8 cellular contexts compared by ENCODE assay signal in the genomic region with DNA sequence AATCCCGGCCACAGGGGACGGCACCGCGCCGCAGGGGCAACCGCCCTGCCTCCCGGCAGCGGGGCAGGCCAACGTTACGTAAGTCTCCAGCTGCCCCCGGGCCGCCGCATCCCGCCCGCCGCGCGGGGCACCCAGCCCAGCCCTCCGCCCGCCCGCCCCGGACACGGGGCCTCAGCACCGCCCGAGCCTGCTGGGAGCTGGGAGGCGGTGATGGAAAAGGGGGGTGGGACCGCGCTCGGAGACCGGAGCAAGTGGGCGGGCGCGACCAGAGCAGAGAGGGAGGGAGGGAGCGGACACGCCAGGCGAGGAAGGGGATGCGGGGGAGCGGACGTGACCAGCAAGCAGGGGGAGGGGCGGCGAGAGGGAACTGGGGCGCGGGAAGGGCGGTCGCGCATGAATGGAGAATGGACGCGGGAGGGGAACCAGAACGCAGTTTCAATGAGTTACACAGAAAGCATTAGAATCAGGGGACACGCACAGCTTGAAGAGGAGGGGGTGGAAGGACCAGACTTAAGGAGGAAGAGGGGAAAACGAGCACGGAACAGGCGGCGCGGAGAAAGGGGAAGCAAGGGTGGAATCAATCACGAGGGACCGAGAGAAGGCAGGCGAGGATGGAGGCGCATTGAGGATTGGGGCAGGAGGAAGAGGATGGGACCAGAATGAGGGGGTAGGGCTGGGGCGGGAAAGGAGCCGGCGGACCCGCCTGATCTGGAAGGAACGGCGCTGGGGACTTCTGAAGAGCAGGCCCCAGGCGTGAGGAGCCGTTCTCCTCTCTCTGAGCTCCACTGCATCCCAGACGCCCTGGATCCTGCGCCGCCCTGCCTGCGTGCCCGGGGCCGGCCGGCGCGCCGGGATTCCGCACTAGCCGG. TPM values are rescaled to one million over a fixed set of nuclear protein-coding genes. Genes with fewer than 3 reads are reported as not detected.
DNase-seq lines count a peak whose midpoint lies in the region; ATAC-seq, FAIRE-seq and TF ChIP-seq lines count a peak whose summit lies in the region.

No MANE protein-coding gene starts in this region.

- H3K27me3 ChIP-seq in endothelial cell of umbilical vein (ENCODE audit: control insufficient read depth in 2 of 2, insufficient read depth in 2 of 2, low read length in 2 of 2), result no peaks in the 10 kb centered on the region

- peak overlapping the region; percentile 93 for H3K4me2 ChIP-seq in endothelial cell of umbilical vein (ENCODE audit: insufficient read depth, low read length)

- ATAC-seq in HG02798 (IDR thresholded peaks at IDR 0.05; ENCODE audit: poor library complexity, unreplicated experiment), result peak; percentile 9
- ATAC-seq in HG02884 (IDR thresholded peaks at IDR 0.05; ENCODE audit: unreplicated experiment), result no peak

- peak overlapping the region; percentile 89 for H3K9ac ChIP-seq in endothelial cell of umbilical vein (replicated peaks; ENCODE audit: extremely low read depth, insufficient read depth, low read length)

- peak overlapping the region; percentile 99 for H3K4me3 Mint-ChIP-seq in CD14-positive monocyte

- no peak overlapping the region for H2AFZ ChIP-seq in endothelial cell of umbilical vein (ENCODE audit: low read depth, low read length)

- peak; percentile 88 for DNase-seq in CD14-positive monocyte (ENCODE audit: low spot score)
- DNase-seq in NOMO-1 treated with dmso at 0.1 percent for 144 hours (lab: John Stamatoyannopoulos, UW; ENCODE audit: unreplicated experiment), result peak; percentile 74
- peak; percentile 59 for DNase-seq in activated T-cell treated with anti-CD3 and anti-CD28 coated beads for 1 hour (ENCODE audit: low read depth)
- peak; percentile 92 for DNase-seq in endothelial cell of umbilical vein (ENCODE audit: low read depth, low spot score)
- peak; percentile 90 for DNase-seq in midbrain (lab: John Stamatoyannopoulos, UW)
- peak; percentile 70 to 73 for DNase-seq in stimulated activated CD8-positive, alpha-beta memory T cell treated with anti-CD3 and anti-CD28 coated beads, Interleukin-15, amount 100 ng/mL, for 4 hours (ENCODE audit: low read depth in 2 of 2)

- peaks cover 46% of the 10 kb centered on the region for H3K79me2 ChIP-seq in endothelial cell of umbilical vein (ENCODE audit: control insufficient read depth, insufficient read depth, low read length)

- no peaks in the 10 kb centered on the region for H3K27me3 Mint-ChIP-seq in CD14-positive monocyte (ENCODE audit: low read depth in 3 of 3)

- CTCF ChIA-PET in endothelial cell of umbilical vein (lab: Charles Lee), result interaction anchor here (0.8 to 4.9 kb wide), 8 partner anchors 9 to 40 kb away, joined by 3 to 47 read pairs (median 3); a partner anchor contains a TSS

- peaks cover 4 to 10% of the 10 kb centered on the region in 2 donors for H3K36me3 Mint-ChIP-seq in CD14-positive monocyte

- FAIRE-seq in endothelial cell of umbilical vein (lab: Jason Lieb, UNC), result peak; percentile 92

- no peaks in the 10 kb centered on the region for H3K9me3 ChIP-seq in endothelial cell of umbilical vein (replicated peaks; ENCODE audit: control insufficient read depth, insufficient read depth, low read length)

- peaks cover 63% of the 10 kb centered on the region for H3K4me1 Mint-ChIP-seq in CD14-positive monocyte

- intact Hi-C loops in CD14-positive monocyte (cut with micrococcal nuclease) (loop anchor here (1.0 to 5.0 kb wide), 3 partner anchors 33 to 42 kb away; a partner anchor contains a TSS), endothelial cell of umbilical vein (cut with micrococcal nuclease) (loop anchor here (1.0 to 10.0 kb wide), 5 partner anchors 31 to 936 kb away; a partner anchor contains a TSS)

- H3K9me1 ChIP-seq in endothelial cell of umbilical vein (replicated peaks; ENCODE audit: control insufficient read depth, extremely low read depth, insufficient read depth, low read length), result no peaks in the 10 kb centered on the region

- TF ChIP-seq CTCF in CD14-positive monocyte (IDR thresholded peaks at IDR 0.05), result no peak
- TF ChIP-seq CTCF in endothelial cell of umbilical vein (IDR thresholded peaks at IDR 0.05; ENCODE audit: extremely low read depth in 1 of 2, insufficient read depth in 1 of 2, low read depth in 1 of 2, low read length in 2 of 2), result peak in 1 of 2 donors; percentile 4

- POLR2A ChIA-PET in endothelial cell of umbilical vein (lab: Charles Lee), result interaction anchor here (0.6 to 1.2 kb wide), 4 partner anchors 8 to 25 kb away, joined by 3 to 5 read pairs (median 4); no protein-coding TSS in a partner anchor

- peak overlapping the region; percentile 56 to 78 (median 70) for H3K4me3 ChIP-seq in endothelial cell of umbilical vein (replicated peaks in 1 of 3; ENCODE audit: insufficient read depth in 1 of 3, low read depth in 1 of 3, low read length in 3 of 3)

- no peaks in the 10 kb centered on the region for H3K36me3 ChIP-seq in endothelial cell of umbilical vein (ENCODE audit: control insufficient read depth in 2 of 2, extremely low read depth in 1 of 2, insufficient read depth in 2 of 2, low read length in 2 of 2)

- BruUV-seq in endothelial cell of umbilical vein (replicated peaks; lab: Mats Ljungman, UMichigan), result TSS peak; percentile 35

- dilution Hi-C loops in endothelial cell of umbilical vein (cut with MboI; ENCODE audit: extremely low pct_ligation_motif_present, low sequenced_read_pairs), result no loop called here

- H3K27ac ChIP-seq in endothelial cell of umbilical vein (ENCODE audit: insufficient read depth, low read depth, low read length), result peak overlapping the region; percentile 84

- H3K9me3 Mint-ChIP-seq in CD14-positive monocyte, result peaks cover 0 to 2% (median 0%) of the 10 kb centered on the region in 7 donors

- H4K20me1 ChIP-seq in endothelial cell of umbilical vein (replicated peaks; ENCODE audit: control insufficient read depth, extremely low read depth, insufficient read depth, low read length), result no peaks in the 10 kb centered on the region

- H3K4me1 ChIP-seq in endothelial cell of umbilical vein (ENCODE audit: control insufficient read depth, extremely low read depth, insufficient read depth, low read length), result peaks cover 46% of the 10 kb centered on the region

- H3K27ac Mint-ChIP-seq in CD14-positive monocyte, result peak overlapping the region; percentile 98 to 100 (median 100)

- TF ChIP-seq POLR2A in endothelial cell of umbilical vein (IDR thresholded peaks at IDR 0.05; ENCODE audit: low read depth, low read length), result no peak

TF ChIP-seq in endothelial cell of umbilical vein, 7 proteins besides CTCF, POLR2A, EP300 and RAD21:
- TF ChIP-seq POLR2AphosphoS5 (IDR thresholded peaks at IDR 0.05; ENCODE audit: insufficient read depth, low read depth, low read length) (no peak), GATA2 (IDR thresholded peaks at IDR 0.05; ENCODE audit: insufficient read depth, insufficient read length, low read depth, low read length) (no peak), MYC (IDR thresholded peaks at IDR 0.05; ENCODE audit: low read depth, low read length) (peak; percentile 31), EZH2 (IDR thresholded peaks at IDR 0.05; ENCODE audit: borderline replicate concordance, low read depth, low read length, severe bottlenecking) (no peak), JUN (IDR thresholded peaks at IDR 0.05; ENCODE audit: borderline replicate concordance, insufficient read depth, insufficient read length, low read depth) (no peak), FOS (IDR thresholded peaks at IDR 0.05; ENCODE audit: borderline replicate concordance, insufficient read depth, low read length) (peak; percentile 7)
- TF ChIP-seq, protein P1, sequence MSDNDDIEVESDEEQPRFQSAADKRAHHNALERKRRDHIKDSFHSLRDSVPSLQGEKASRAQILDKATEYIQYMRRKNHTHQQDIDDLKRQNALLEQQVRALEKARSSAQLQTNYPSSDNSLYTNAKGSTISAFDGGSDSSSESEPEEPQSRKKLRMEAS (IDR thresholded peaks at IDR 0.05; ENCODE audit: insufficient read depth, insufficient read length), result no peak
TF ChIP-seq in endothelial cell of umbilical vein: peak in this region for 2.

RNA-seq across cellular contexts. Expression of a gene that starts 0.6 kb away (rescaled TPM):
- polyA plus RNA-seq in CD14-positive monocyte (100 to 1,000 TPM; 986 to 999 TPM), endothelial cell of umbilical vein (613 and 689 TPM in 2 replicates)
- total RNA-seq in endothelial cell of umbilical vein, result 932 and 968 TPM in 2 replicates
- polyA plus RNA-seq in endothelial cell of umbilical vein (2011; cell fraction: cytosol; rRNA removed), result 657 and 808 TPM in 2 replicates
- polyA plus RNA-seq in endothelial cell of umbilical vein (2011; cell fraction: nucleus; rRNA removed), result 689 and 838 TPM in 2 replicates
- polyA plus RNA-seq in endothelial cell of umbilical vein (2012), result 768 and 1,232 TPM in 2 replicates
- 886 and 894 TPM in 2 replicates for polyA minus RNA-seq in endothelial cell of umbilical vein
- polyA minus RNA-seq in endothelial cell of umbilical vein (2011; cell fraction: cytosol; rRNA and poly(A)+ RNA removed), result 1,573 TPM
- polyA minus RNA-seq in endothelial cell of umbilical vein (2011; cell fraction: nucleus; rRNA and poly(A)+ RNA removed), result 313 and 356 TPM in 2 replicates

RNA-seq across cellular contexts. Expression of a gene that starts 32.8 kb away (rescaled TPM):
- polyA plus RNA-seq in CD14-positive monocyte (not detected), endothelial cell of umbilical vein (0.08 and 0.22 TPM in 2 replicates)
- 0.23 and 0.29 TPM in 2 replicates for total RNA-seq in endothelial cell of umbilical vein
- 0.13 and 0.16 TPM in 2 replicates for polyA plus RNA-seq in endothelial cell of umbilical vein (2011; cell fraction: cytosol; rRNA removed)
- 0.29 and 0.49 TPM in 2 replicates for polyA plus RNA-seq in endothelial cell of umbilical vein (2011; cell fraction: nucleus; rRNA removed)
- polyA plus RNA-seq in endothelial cell of umbilical vein (2012), result 0.20 and 0.85 TPM in 2 replicates
- polyA minus RNA-seq in endothelial cell of umbilical vein, result 0.13 TPM in 1 of 2 replicates, not detected in the other
- polyA minus RNA-seq in endothelial cell of umbilical vein (2011; cell fraction: cytosol; rRNA and poly(A)+ RNA removed), result 2.4 TPM
- 0.14 TPM in 1 of 2 replicates, not detected in the other for polyA minus RNA-seq in endothelial cell of umbilical vein (2011; cell fraction: nucleus; rRNA and poly(A)+ RNA removed)

RNA-seq across cellular contexts. Expression of a gene that starts 41.9 kb away (rescaled TPM):
- polyA plus RNA-seq in CD14-positive monocyte (10 to 100 TPM; 12.9 to 13.5 TPM), endothelial cell of umbilical vein (53.3 and 60.0 TPM in 2 replicates)
- total RNA-seq in endothelial cell of umbilical vein, result 37.4 and 41.1 TPM in 2 replicates
- polyA plus RNA-seq in endothelial cell of umbilical vein (2011; cell fraction: cytosol; rRNA removed), result 27.3 and 30.1 TPM in 2 replicates
- polyA plus RNA-seq in endothelial cell of umbilical vein (2011; cell fraction: nucleus; rRNA removed), result 415 and 469 TPM in 2 replicates
- 38.0 and 40.2 TPM in 2 replicates for polyA plus RNA-seq in endothelial cell of umbilical vein (2012)
- 64.3 and 83.5 TPM in 2 replicates for polyA minus RNA-seq in endothelial cell of umbilical vein
- polyA minus RNA-seq in endothelial cell of umbilical vein (2011; cell fraction: cytosol; rRNA and poly(A)+ RNA removed), result 21.7 TPM
- 53.9 and 81.8 TPM in 2 replicates for polyA minus RNA-seq in endothelial cell of umbilical vein (2011; cell fraction: nucleus; rRNA and poly(A)+ RNA removed)
